Comparison of ENCODE assay signal across 1 cellular context in genomic region chr12:122895757-122896636, GRCh38.
TF ChIP-seq lines count a peak whose summit lies in the region.

Gene VPS37B, minus strand, starts transcription at chr12:122896124. Its CDS starts 62 bp downstream, at chr12:122896062.

TF ChIP-seq in K562, 482 proteins besides CTCF, POLR2A, EP300 and RAD21 (continued from another document and continues in another):
- TF ChIP-seq, protein P1, sequence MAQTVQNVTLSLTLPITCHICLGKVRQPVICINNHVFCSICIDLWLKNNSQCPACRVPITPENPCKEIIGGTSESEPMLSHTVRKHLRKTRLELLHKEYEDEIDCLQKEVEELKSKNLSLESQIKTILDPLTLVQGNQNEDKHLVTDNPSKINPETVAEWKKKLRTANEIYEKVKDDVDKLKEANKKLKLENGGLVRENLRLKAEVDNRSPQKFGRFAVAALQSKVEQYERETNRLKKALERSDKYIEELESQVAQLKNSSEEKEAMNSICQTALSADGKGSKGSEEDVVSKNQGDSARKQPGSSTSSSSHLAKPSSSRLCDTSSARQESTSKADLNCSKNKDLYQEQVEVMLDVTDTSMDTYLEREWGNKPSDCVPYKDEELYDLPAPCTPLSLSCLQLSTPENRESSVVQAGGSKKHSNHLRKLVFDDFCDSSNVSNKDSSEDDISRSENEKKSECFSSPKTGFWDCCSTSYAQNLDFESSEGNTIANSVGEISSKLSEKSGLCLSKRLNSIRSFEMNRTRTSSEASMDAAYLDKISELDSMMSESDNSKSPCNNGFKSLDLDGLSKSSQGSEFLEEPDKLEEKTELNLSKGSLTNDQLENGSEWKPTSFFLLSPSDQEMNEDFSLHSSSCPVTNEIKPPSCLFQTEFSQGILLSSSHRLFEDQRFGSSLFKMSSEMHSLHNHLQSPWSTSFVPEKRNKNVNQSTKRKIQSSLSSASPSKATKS (CRISPR knock-in tag; IDR thresholded peaks at IDR 0.05): no peak
- TF ChIP-seq CXXC5 (CRISPR knock-in tag; IDR thresholded peaks at IDR 0.05) (peak; percentile 99), ADNP (tag; IDR thresholded peaks at IDR 0.05) (peak; percentile 72; the same call in 1 of the 2 replicates), ZNF224 (CRISPR knock-in tag; IDR thresholded peaks at IDR 0.05) (peak; percentile 80; the same call in 1 of the 2 replicates), LCOR (CRISPR knock-in tag; IDR thresholded peaks at IDR 0.05) (0 out of 2 replicates have a peak, but pooled peaks have one; percentile 70), HIVEP1 (CRISPR knock-in tag; IDR thresholded peaks at IDR 0.05) (no peak), ZNF764 (CRISPR knock-in tag; IDR thresholded peaks at IDR 0.05; ENCODE audit: low read depth) (no peak), ARID2 (IDR thresholded peaks at IDR 0.05) (no peak), BCL6 (CRISPR knock-in tag; IDR thresholded peaks at IDR 0.05) (no peak), SMC3 (conservative IDR thresholded peaks at IDR 0.05; ENCODE audit: insufficient read depth, low read depth, low read length) (no peak), SREBF2 (CRISPR knock-in tag; IDR thresholded peaks at IDR 0.05) (no peak), CEBPZ (IDR thresholded peaks at IDR 0.05; ENCODE audit: borderline replicate concordance, low read depth, low read length) (no peak), C11orf30 (IDR thresholded peaks at IDR 0.05; ENCODE audit: low read depth) (no peak; the same call in 1 of the 2 replicates), ZZZ3 (IDR thresholded peaks at IDR 0.05) (no peak), RFX7 (CRISPR knock-in tag; IDR thresholded peaks at IDR 0.05) (peak; percentile 27; the same call in 1 of the 2 replicates), LARP7 (IDR thresholded peaks at IDR 0.05) (no peak), HMG20A (CRISPR knock-in tag; conservative IDR thresholded peaks at IDR 0.05) (no peak), ZBTB12 (CRISPR knock-in tag; IDR thresholded peaks at IDR 0.05) (peak; percentile 100), POLR3G (IDR thresholded peaks at IDR 0.05; ENCODE audit: extremely low read depth, insufficient read length, insufficient replicate concordance) (no peak), HDAC1 (IDR thresholded peaks at IDR 0.05) (peak in 1 of 2 experiments; percentile 56; a peak in 1 of 4 replicates), ZNF778 (CRISPR knock-in tag; IDR thresholded peaks at IDR 0.05) (no peak), KLF10 (CRISPR knock-in tag; IDR thresholded peaks at IDR 0.05) (no peak), HDAC6 (IDR thresholded peaks at IDR 0.05; ENCODE audit: low read depth, low read length) (no peak), ESRRB (CRISPR knock-in tag; IDR thresholded peaks at IDR 0.05; ENCODE audit: borderline replicate concordance) (no peak), PHF8 (IDR thresholded peaks at IDR 0.05; ENCODE audit: borderline replicate concordance, low read length) (peak; percentile 92; the same call in 1 of the 2 replicates), NCOA6 (IDR thresholded peaks at IDR 0.05) (no peak), DIDO1 (tag; IDR thresholded peaks at IDR 0.05; ENCODE audit: low read depth) (no peak), ZNF586 (CRISPR knock-in tag; conservative IDR thresholded peaks at IDR 0.05) (no peak), RERE (CRISPR knock-in tag; IDR thresholded peaks at IDR 0.05; ENCODE audit: borderline replicate concordance) (no peak), TBP (optimal IDR thresholded peaks at IDR 0.05; ENCODE audit: low read depth, low read length) (peak; percentile 75), ZNF253 (CRISPR knock-in tag; conservative IDR thresholded peaks at IDR 0.05) (no peak), KLF13 (tag; IDR thresholded peaks at IDR 0.05; ENCODE audit: borderline replicate concordance, low read depth) (peak; percentile 82; the same call in 1 of the 2 replicates), ELF2 (CRISPR knock-in tag; IDR thresholded peaks at IDR 0.05) (0 out of 2 replicates have a peak, but pooled peaks have one; percentile 41), CCAR2 (IDR thresholded peaks at IDR 0.05; ENCODE audit: low read depth, low read length) (no peak), ZNF511 (CRISPR knock-in tag; IDR thresholded peaks at IDR 0.05) (peak; percentile 67; the same call in 1 of the 2 replicates), ZNF12 (CRISPR knock-in tag; IDR thresholded peaks at IDR 0.05) (no peak), NRF1 (conservative IDR thresholded peaks at IDR 0.05 in 1 of 2, IDR thresholded peaks at IDR 0.05 in 1 of 2) (no peak; a peak in 2 of 4 replicates), ZNF217 (CRISPR knock-in tag; IDR thresholded peaks at IDR 0.05) (no peak)
- TF ChIP-seq, protein P2, sequence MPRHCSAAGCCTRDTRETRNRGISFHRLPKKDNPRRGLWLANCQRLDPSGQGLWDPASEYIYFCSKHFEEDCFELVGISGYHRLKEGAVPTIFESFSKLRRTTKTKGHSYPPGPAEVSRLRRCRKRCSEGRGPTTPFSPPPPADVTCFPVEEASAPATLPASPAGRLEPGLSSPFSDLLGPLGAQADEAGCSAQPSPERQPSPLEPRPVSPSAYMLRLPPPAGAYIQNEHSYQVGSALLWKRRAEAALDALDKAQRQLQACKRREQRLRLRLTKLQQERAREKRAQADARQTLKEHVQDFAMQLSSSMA (CRISPR knock-in tag; IDR thresholded peaks at IDR 0.05): no peak
- TF ChIP-seq, protein P3, sequence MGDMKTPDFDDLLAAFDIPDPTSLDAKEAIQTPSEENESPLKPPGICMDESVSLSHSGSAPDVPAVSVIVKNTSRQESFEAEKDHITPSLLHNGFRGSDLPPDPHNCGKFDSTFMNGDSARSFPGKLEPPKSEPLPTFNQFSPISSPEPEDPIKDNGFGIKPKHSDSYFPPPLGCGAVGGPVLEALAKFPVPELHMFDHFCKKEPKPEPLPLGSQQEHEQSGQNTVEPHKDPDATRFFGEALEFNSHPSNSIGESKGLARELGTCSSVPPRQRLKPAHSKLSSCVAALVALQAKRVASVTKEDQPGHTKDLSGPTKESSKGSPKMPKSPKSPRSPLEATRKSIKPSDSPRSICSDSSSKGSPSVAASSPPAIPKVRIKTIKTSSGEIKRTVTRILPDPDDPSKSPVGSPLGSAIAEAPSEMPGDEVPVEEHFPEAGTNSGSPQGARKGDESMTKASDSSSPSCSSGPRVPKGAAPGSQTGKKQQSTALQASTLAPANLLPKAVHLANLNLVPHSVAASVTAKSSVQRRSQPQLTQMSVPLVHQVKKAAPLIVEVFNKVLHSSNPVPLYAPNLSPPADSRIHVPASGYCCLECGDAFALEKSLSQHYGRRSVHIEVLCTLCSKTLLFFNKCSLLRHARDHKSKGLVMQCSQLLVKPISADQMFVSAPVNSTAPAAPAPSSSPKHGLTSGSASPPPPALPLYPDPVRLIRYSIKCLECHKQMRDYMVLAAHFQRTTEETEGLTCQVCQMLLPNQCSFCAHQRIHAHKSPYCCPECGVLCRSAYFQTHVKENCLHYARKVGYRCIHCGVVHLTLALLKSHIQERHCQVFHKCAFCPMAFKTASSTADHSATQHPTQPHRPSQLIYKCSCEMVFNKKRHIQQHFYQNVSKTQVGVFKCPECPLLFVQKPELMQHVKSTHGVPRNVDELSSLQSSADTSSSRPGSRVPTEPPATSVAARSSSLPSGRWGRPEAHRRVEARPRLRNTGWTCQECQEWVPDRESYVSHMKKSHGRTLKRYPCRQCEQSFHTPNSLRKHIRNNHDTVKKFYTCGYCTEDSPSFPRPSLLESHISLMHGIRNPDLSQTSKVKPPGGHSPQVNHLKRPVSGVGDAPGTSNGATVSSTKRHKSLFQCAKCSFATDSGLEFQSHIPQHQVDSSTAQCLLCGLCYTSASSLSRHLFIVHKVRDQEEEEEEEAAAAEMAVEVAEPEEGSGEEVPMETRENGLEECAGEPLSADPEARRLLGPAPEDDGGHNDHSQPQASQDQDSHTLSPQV (IDR thresholded peaks at IDR 0.05): peak; percentile 74
- TF ChIP-seq, protein P4, sequence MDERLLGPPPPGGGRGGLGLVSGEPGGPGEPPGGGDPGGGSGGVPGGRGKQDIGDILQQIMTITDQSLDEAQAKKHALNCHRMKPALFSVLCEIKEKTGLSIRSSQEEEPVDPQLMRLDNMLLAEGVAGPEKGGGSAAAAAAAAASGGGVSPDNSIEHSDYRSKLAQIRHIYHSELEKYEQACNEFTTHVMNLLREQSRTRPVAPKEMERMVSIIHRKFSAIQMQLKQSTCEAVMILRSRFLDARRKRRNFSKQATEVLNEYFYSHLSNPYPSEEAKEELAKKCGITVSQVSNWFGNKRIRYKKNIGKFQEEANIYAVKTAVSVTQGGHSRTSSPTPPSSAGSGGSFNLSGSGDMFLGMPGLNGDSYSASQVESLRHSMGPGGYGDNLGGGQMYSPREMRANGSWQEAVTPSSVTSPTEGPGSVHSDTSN (CRISPR knock-in tag; IDR thresholded peaks at IDR 0.05; ENCODE audit: low read depth): no peak
- TF ChIP-seq, protein P4 (tag; conservative IDR thresholded peaks at IDR 0.05; ENCODE audit: low read depth): no peak
